23 cellular contexts compared by ENCODE assay signal in the genomic region with DNA sequence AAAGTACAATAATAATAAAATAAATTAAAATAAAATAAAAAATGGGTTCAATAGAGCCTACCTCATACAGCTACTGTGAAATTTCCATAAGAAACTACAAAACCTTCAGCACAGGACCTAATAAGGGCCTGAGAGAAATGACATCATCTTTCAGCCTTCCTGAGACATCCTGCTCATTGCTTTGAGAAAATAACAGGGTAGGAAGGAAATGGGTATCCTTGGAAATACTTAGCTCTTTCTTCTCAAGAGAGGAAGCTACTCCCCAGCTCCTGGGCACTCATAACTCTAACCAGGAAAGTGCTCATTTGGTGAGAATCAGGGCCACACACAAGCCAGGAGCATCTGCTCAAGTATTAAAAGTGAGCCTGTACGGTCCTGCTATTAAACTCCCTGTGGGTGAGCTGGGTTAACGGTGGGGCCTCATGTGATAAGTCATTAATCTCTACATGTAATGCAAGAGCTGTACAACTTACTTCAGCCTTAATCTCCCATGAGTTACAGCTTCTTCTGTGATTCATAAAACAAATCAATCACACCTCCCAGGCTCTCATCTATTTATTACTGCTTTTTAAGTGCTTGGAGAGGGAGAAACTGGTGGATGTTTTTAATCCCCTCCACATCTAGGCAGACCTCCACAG.
"Had no signal": no experiment of that assay in that cellular context is flagged by ENCODE, and none has a peak within 500 bp of the region (broad histone marks: within the 10 kb centered on the region; RNA-seq: fewer than 3 reads in every experiment).

No MANE protein-coding gene starts in this region.

- H3K9me3 ChIP-seq: sigmoid colon, transverse colon, vagina had no signal

- ATAC-seq: left ventricle myocardium superior; natural killer cell treated with Interleukin-12 subunit alpha and Interleukin-12 subunit beta and Interleukin-15 and Interleukin-18, amount 100 ng/mL, for 72 hours; stimulated activated naive B cell treated with anti-CD40 and anti-IgM and Interleukin-4, amounts not matched to agents 10 μg/mL and 1 μg/mL and 100 μg/mL, for 72 hours had no signal

- H3K4me2 ChIP-seq: smooth muscle cell had no signal

- H3K36me3 Mint-ChIP-seq: activated CD4-positive, alpha-beta memory T cell treated with anti-CD3 and anti-CD28 coated beads for 36 hours; activated naive CD8-positive, alpha-beta T cell treated with anti-CD3 and anti-CD28 coated beads, Interleukin-2, amount 10 ng/mL, durations not matched to agents 7 days and 5 days; natural killer cell treated with Interleukin-12 subunit alpha and Interleukin-12 subunit beta and Interleukin-15 and Interleukin-18, amount 100 ng/mL, for 72 hours; stimulated activated naive B cell treated with anti-CD40 and anti-IgM and Interleukin-4, amounts not matched to agents 10 μg/mL and 1 μg/mL and 100 μg/mL, for 72 hours had no signal

- H3K27ac Mint-ChIP-seq: activated CD4-positive, alpha-beta memory T cell treated with anti-CD3 and anti-CD28 coated beads for 36 hours; activated naive CD4-positive, alpha-beta T cell treated with anti-CD3 and anti-CD28 coated beads for 36 hours; activated naive CD8-positive, alpha-beta T cell treated with anti-CD3 and anti-CD28 coated beads, Interleukin-2, amount 10 ng/mL, durations not matched to agents 7 days and 5 days; natural killer cell treated with Interleukin-12 subunit alpha and Interleukin-12 subunit beta and Interleukin-15 and Interleukin-18, amount 100 ng/mL, for 72 hours; stimulated activated naive B cell treated with anti-CD40 and anti-IgM and Interleukin-4, amounts not matched to agents 10 μg/mL and 1 μg/mL and 100 μg/mL, for 72 hours had no signal

- H3K27ac ChIP-seq: coronary artery, sigmoid colon, transverse colon, vagina had no signal

- H3K4me3 Mint-ChIP-seq: activated CD4-positive, alpha-beta memory T cell treated with anti-CD3 and anti-CD28 coated beads for 36 hours; activated naive CD4-positive, alpha-beta T cell treated with anti-CD3 and anti-CD28 coated beads for 36 hours; activated naive CD8-positive, alpha-beta T cell treated with anti-CD3 and anti-CD28 coated beads, Interleukin-2, amount 10 ng/mL, durations not matched to agents 7 days and 5 days; natural killer cell treated with Interleukin-12 subunit alpha and Interleukin-12 subunit beta and Interleukin-15 and Interleukin-18, amount 100 ng/mL, for 72 hours; stimulated activated naive B cell treated with anti-CD40 and anti-IgM and Interleukin-4, amounts not matched to agents 10 μg/mL and 1 μg/mL and 100 μg/mL, for 72 hours had no signal

- H3K4me3 ChIP-seq: coronary artery, sigmoid colon, smooth muscle cell, transverse colon, vagina had no signal

- H3K4me1 ChIP-seq: sigmoid colon, transverse colon, vagina had no signal

- H3K4me1 Mint-ChIP-seq: activated naive CD8-positive, alpha-beta T cell treated with anti-CD3 and anti-CD28 coated beads, Interleukin-2, amount 10 ng/mL, durations not matched to agents 7 days and 5 days; stimulated activated naive B cell treated with anti-CD40 and anti-IgM and Interleukin-4, amounts not matched to agents 10 μg/mL and 1 μg/mL and 100 μg/mL, for 72 hours had no signal

- H3K36me3 ChIP-seq: sigmoid colon, transverse colon, vagina had no signal

- H3K27me3 Mint-ChIP-seq: activated naive CD8-positive, alpha-beta T cell treated with anti-CD3 and anti-CD28 coated beads, Interleukin-2, amount 10 ng/mL, durations not matched to agents 7 days and 5 days had no signal

- DNase-seq: activated CD4-positive, alpha-beta memory T cell treated with anti-CD3 and anti-CD28 coated beads for 36 hours; activated CD4-positive, alpha-beta T cell treated with anti-CD3 and anti-CD28 coated beads for 48 hours; activated CD4-positive, CD25-positive, alpha-beta regulatory T cell; activated effector memory CD4-positive, alpha-beta T cell treated with Interleukin-2 at 50 U/mL for 16 hours; activated naive CD4-positive, alpha-beta T cell treated with anti-CD3 and anti-CD28 coated beads for 36 hours; activated naive CD8-positive, alpha-beta T cell treated with anti-CD3 and anti-CD28 coated beads, Interleukin-2, amount 10 ng/mL, durations not matched to agents 7 days and 5 days; activated T-cell treated with anti-CD3 and anti-CD28 coated beads, Interleukin-2, amount 50 U/mL, for 48 hours; amniotic stem cell; cerebellar nuclear complex; erythroblast; foreskin melanocyte; kidney glomerular epithelial cell; left ventricle myocardium superior; sigmoid colon; stimulated activated CD4-positive, alpha-beta T cell treated with anti-CD3 and anti-CD28 coated beads, Interleukin-15, amount 100 ng/mL, for 24 hours; stimulated activated CD8-positive, alpha-beta memory T cell treated with anti-CD3 and anti-CD28 coated beads, Interleukin-4, amount 100 ng/mL, for 48 hours; stimulated activated naive B cell treated with anti-CD40 and anti-IgM and Interleukin-4, amounts not matched to agents 10 μg/mL and 1 μg/mL and 100 μg/mL, for 72 hours; T-helper 1 cell; transverse colon had no signal

- H3K27me3 ChIP-seq: sigmoid colon, transverse colon, vagina had no signal

- H3K9me3 Mint-ChIP-seq: activated CD4-positive, alpha-beta memory T cell treated with anti-CD3 and anti-CD28 coated beads for 36 hours; activated naive CD4-positive, alpha-beta T cell treated with anti-CD3 and anti-CD28 coated beads for 36 hours; activated naive CD8-positive, alpha-beta T cell treated with anti-CD3 and anti-CD28 coated beads, Interleukin-2, amount 10 ng/mL, durations not matched to agents 7 days and 5 days; natural killer cell treated with Interleukin-12 subunit alpha and Interleukin-12 subunit beta and Interleukin-15 and Interleukin-18, amount 100 ng/mL, for 72 hours had no signal
